Comparison of ENCODE assay signal across 1 cellular context in genomic region chr9:129013674-129014073, GRCh38.
TF ChIP-seq lines count a peak whose summit lies in the region.

No MANE protein-coding gene starts in this region.

TF ChIP-seq in WTC11, 78 proteins besides CTCF, POLR2A, EP300 and RAD21 (continued from another document):
- TF ChIP-seq PRDM15 (CRISPR knock-in tag; IDR thresholded peaks at IDR 0.05) = peak; percentile 57
- no peak for TF ChIP-seq ZNF263 (CRISPR knock-in tag; IDR thresholded peaks at IDR 0.05; ENCODE audit: low read depth)
- TF ChIP-seq ZBTB43 (CRISPR knock-in tag; IDR thresholded peaks at IDR 0.05) = no peak
